23 cellular contexts compared by ENCODE assay signal in the genomic region with DNA sequence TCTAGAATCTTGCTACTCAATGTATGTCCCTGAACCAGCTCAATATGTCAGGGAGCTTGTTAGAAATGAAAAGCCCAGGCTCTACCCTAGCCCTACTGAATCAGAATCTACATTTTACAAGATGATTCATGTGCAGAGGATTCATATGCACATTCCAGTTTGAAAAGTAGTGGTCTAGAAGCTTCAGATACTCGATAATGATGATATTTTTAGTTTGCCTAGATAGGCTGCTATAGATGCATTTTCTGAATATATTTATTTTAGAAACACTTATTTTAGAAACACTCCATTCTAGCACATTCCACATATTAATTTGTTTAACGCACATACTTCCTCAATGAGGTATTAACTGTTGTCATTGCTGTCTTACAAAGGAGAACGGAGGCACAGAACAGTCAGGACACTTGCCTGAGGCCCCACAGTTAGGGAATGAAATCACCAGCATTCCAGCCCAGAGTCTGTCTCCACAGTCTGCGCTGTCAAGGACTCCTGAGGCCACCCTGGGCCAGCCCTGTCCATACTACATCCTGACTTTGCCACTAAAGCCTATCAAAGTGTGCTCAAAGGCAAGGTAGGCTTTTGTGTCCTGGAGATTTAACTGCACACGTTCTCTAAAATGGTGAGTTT.
A peak's percentile ranks its signal among the peaks of the same experiment; 100 is the strongest.
DNase-seq lines count a peak whose midpoint lies in the region; FAIRE-seq and TF ChIP-seq lines count a peak whose summit lies in the region.
"Had no signal": no experiment of that assay in that cellular context is flagged by ENCODE, and none has a peak within 500 bp of the region (broad histone marks: within the 10 kb centered on the region; RNA-seq: fewer than 3 reads in every experiment).

No MANE protein-coding gene starts in this region.

- H3K27ac ChIP-seq in mesenchymal stem cell (ENCODE audit: low read length, poor library complexity, severe bottlenecking) = no peak overlapping the region
- H3K27ac ChIP-seq in CD4-positive, alpha-beta memory T cell (ENCODE audit: low read depth, low read length) = no peak overlapping the region
- H3K27ac ChIP-seq: esophagus squamous epithelium, parathyroid adenoma, vagina had no signal

- H2AK5ac ChIP-seq in mesenchymal stem cell (ENCODE audit: low read length, severe bottlenecking) = no peak overlapping the region

- POLR2A ChIA-PET in CD4-positive, alpha-beta memory T cell (lab: Charles Lee; ENCODE audit: partially characterized antibody) = no interaction called here

- H3K14ac ChIP-seq in mesenchymal stem cell (ENCODE audit: low read length in 2 of 2) = no peak overlapping the region

- H4K8ac ChIP-seq in mesenchymal stem cell (ENCODE audit: low read length) = no peak overlapping the region

- H3K4me1 ChIP-seq in mesenchymal stem cell (ENCODE audit: control insufficient read depth, insufficient read depth, low read depth, low read length) = no peaks in the 10 kb centered on the region
- H3K4me1 ChIP-seq in CD4-positive, alpha-beta memory T cell (ENCODE audit: insufficient read depth, low read length) = no peaks in the 10 kb centered on the region
- H3K4me1 ChIP-seq: esophagus squamous epithelium, parathyroid adenoma, vagina had no signal

- H4K91ac ChIP-seq in mesenchymal stem cell (ENCODE audit: low read length) = no peak overlapping the region

- DNase-seq in AG20443 (ENCODE audit: low spot score) (peak; percentile 58), LHCN-M2 (ENCODE audit: low read depth) (peak; percentile 43), astrocyte of the hippocampus (ENCODE audit: low read depth, low spot score) (peak; percentile 39), mesenchymal stem cell (peak; percentile 39), D721Med (ENCODE audit: insufficient read length, low spot score) (no peak), COR-L47 (lab: John Stamatoyannopoulos, UW) (no peak)
- no peak for DNase-seq in CD4-positive, alpha-beta memory T cell
- DNase-seq in activated naive CD4-positive, alpha-beta T cell treated with anti-CD3 and anti-CD28 coated beads, Interleukin-2, amount 50 U/mL, for 16 hours = no peak
- DNase-seq: activated CD4-positive, CD25-positive, alpha-beta regulatory T cell; activated CD8-positive, alpha-beta memory T cell treated with anti-CD3 and anti-CD28 coated beads for 24 hours; activated naive CD8-positive, alpha-beta T cell treated with anti-CD3 and anti-CD28 coated beads, Interleukin-2, amount 10 ng/mL, durations not matched to agents 7 days and 5 days; effector memory CD4-positive, alpha-beta T cell; esophagus squamous epithelium; MG63; naive thymus-derived CD8-positive, alpha-beta T cell; NCI-H187; NCI-H446 treated with DMSO at 0.1 percent for 48 hours; SHP77 treated with DMSO at 0.1 percent for 48 hours; stimulated activated CD4-positive, alpha-beta T cell treated with anti-CD3 and anti-CD28 coated beads, Interleukin-4, amount 100 ng/mL, for 24 hours had no signal

- no peak overlapping the region for H2BK5ac ChIP-seq in mesenchymal stem cell (ENCODE audit: low read depth, low read length, poor library complexity, severe bottlenecking)

- H3K36me3 Mint-ChIP-seq in CD4-positive, alpha-beta memory T cell = no peaks in the 10 kb centered on the region
- H3K36me3 Mint-ChIP-seq: activated naive CD8-positive, alpha-beta T cell treated with anti-CD3 and anti-CD28 coated beads, Interleukin-2, amount 10 ng/mL, durations not matched to agents 7 days and 5 days; naive thymus-derived CD8-positive, alpha-beta T cell had no signal

- no peak overlapping the region for H3K4me3 ChIP-seq in mesenchymal stem cell (ENCODE audit: insufficient read depth in 1 of 2, low read depth in 1 of 2, low read length in 2 of 2)
- no peak overlapping the region for H3K4me3 ChIP-seq in CD4-positive, alpha-beta memory T cell (ENCODE audit: low read length in 2 of 2)
- H3K4me3 ChIP-seq: esophagus squamous epithelium, MG63, vagina had no signal

- TF ChIP-seq CTCF in D721Med (IDR thresholded peaks at IDR 0.05; ENCODE audit: insufficient read depth, missing control alignments) = no peak

- H3K36me3 ChIP-seq in mesenchymal stem cell (ENCODE audit: control insufficient read depth in 1 of 2, insufficient read depth in 2 of 2, low read depth in 1 of 2, low read length in 2 of 2) = no peaks in the 10 kb centered on the region
- H3K36me3 ChIP-seq in CD4-positive, alpha-beta memory T cell (ENCODE audit: insufficient read depth, low read length) = no peaks in the 10 kb centered on the region
- H3K36me3 ChIP-seq: esophagus squamous epithelium, MG63, vagina had no signal

- H3K4me3 Mint-ChIP-seq in CD4-positive, alpha-beta memory T cell = no peak overlapping the region
- H3K4me3 Mint-ChIP-seq: activated naive CD8-positive, alpha-beta T cell treated with anti-CD3 and anti-CD28 coated beads, Interleukin-2, amount 10 ng/mL, durations not matched to agents 7 days and 5 days; central memory CD8-positive, alpha-beta T cell; naive thymus-derived CD8-positive, alpha-beta T cell had no signal

- H3K4me2 ChIP-seq in mesenchymal stem cell (ENCODE audit: low read length, poor library complexity, severe bottlenecking) = no peak overlapping the region

- no peaks in the 10 kb centered on the region for H3K9me3 ChIP-seq in mesenchymal stem cell (ENCODE audit: control insufficient read depth, low read length)
- H3K9me3 ChIP-seq in CD4-positive, alpha-beta memory T cell (ENCODE audit: control insufficient read depth in 1 of 2, low read length in 2 of 2) = no peaks in the 10 kb centered on the region
- H3K9me3 ChIP-seq: esophagus squamous epithelium, MG63, vagina had no signal

- H3K27ac Mint-ChIP-seq in CD4-positive, alpha-beta memory T cell = no peak overlapping the region
- H3K27ac Mint-ChIP-seq: activated naive CD8-positive, alpha-beta T cell treated with anti-CD3 and anti-CD28 coated beads, Interleukin-2, amount 10 ng/mL, durations not matched to agents 7 days and 5 days; naive thymus-derived CD8-positive, alpha-beta T cell had no signal

- H3K18ac ChIP-seq in mesenchymal stem cell (ENCODE audit: low read depth in 1 of 2, low read length in 2 of 2) = no peak overlapping the region

- no peaks in the 10 kb centered on the region for H3K4me1 Mint-ChIP-seq in CD4-positive, alpha-beta memory T cell
- H3K4me1 Mint-ChIP-seq: activated naive CD8-positive, alpha-beta T cell treated with anti-CD3 and anti-CD28 coated beads, Interleukin-2, amount 10 ng/mL, durations not matched to agents 7 days and 5 days; central memory CD8-positive, alpha-beta T cell; naive thymus-derived CD8-positive, alpha-beta T cell had no signal

- no peak overlapping the region for H2BK12ac ChIP-seq in mesenchymal stem cell (ENCODE audit: low read length in 2 of 2)

- H3K9ac ChIP-seq in mesenchymal stem cell (ENCODE audit: low read length) = no peak overlapping the region
- H3K9ac ChIP-seq: parathyroid adenoma had no signal

- no peak overlapping the region for H3K4ac ChIP-seq in mesenchymal stem cell (ENCODE audit: low read depth in 1 of 2, low read length in 2 of 2)

- H3K23ac ChIP-seq in mesenchymal stem cell (ENCODE audit: low read length in 2 of 2) = no peak overlapping the region

- 65% methylated on average over 3 of the region's 5 CpGs for WGBS in mesenchymal stem cell

- H2BK15ac ChIP-seq in mesenchymal stem cell (ENCODE audit: low read depth, poor library complexity, severe bottlenecking) = no peak overlapping the region

- H3K27me3 Mint-ChIP-seq in CD4-positive, alpha-beta memory T cell = peaks cover 5 to 11% of the 10 kb centered on the region in 2 donors

- no peak overlapping the region for H2AFZ ChIP-seq in mesenchymal stem cell (ENCODE audit: low read depth, low read length)
- H2AFZ ChIP-seq: parathyroid adenoma had no signal

- CTCF ChIA-PET in CD4-positive, alpha-beta memory T cell (lab: Charles Lee; ENCODE audit: partially characterized antibody) = no interaction called here

- H3K9me3 Mint-ChIP-seq in CD4-positive, alpha-beta memory T cell = peaks cover 0 to 2% (median 0%) of the 10 kb centered on the region in 8 donors
- H3K9me3 Mint-ChIP-seq: activated naive CD8-positive, alpha-beta T cell treated with anti-CD3 and anti-CD28 coated beads, Interleukin-2, amount 10 ng/mL, durations not matched to agents 7 days and 5 days; central memory CD8-positive, alpha-beta T cell had no signal

- no peak overlapping the region for H2BK120ac ChIP-seq in mesenchymal stem cell (ENCODE audit: low read depth, low read length)

- intact Hi-C loops in CD4-positive, alpha-beta memory T cell (cut with micrococcal nuclease) = no loop called here

- peaks cover 0 to 17% of the 10 kb centered on the region in 2 experiments for H3K27me3 ChIP-seq in mesenchymal stem cell (ENCODE audit: control insufficient read depth in 1 of 2, insufficient read depth in 1 of 2, low read length in 2 of 2)
- H3K27me3 ChIP-seq in CD4-positive, alpha-beta memory T cell (ENCODE audit: insufficient read depth, low read length) = no peaks in the 10 kb centered on the region
- H3K27me3 ChIP-seq: vagina had no signal

- no peak for FAIRE-seq in D721Med (lab: Jason Lieb, UNC)
- FAIRE-seq: islet of Langerhans had no signal

- H3K79me1 ChIP-seq in mesenchymal stem cell (replicated peaks; ENCODE audit: low read length, poor library complexity, severe bottlenecking) = no peaks in the 10 kb centered on the region

Comparison
In these comparisons a context has a peak if more than half of its experiments do, and no peak if none do; other contexts are left out.
1. DNase-seq: peak in AG20443 (single experiment), LHCN-M2 (single experiment), astrocyte of the hippocampus (single experiment) and mesenchymal stem cell (single experiment); none in CD4-positive, alpha-beta memory T cell (0 of 5), D721Med (single experiment), COR-L47 (single experiment) and activated naive CD4-positive, alpha-beta T cell treated with anti-CD3 and anti-CD28 coated beads, Interleukin-2, amount 50 U/mL, for 16 hours (single experiment).